ENCODE assay signal across 11 cellular contexts in genomic region chr17:784143-784542, GRCh38. TPM values are rescaled to one million over a fixed set of nuclear protein-coding genes. Genes with fewer than 3 reads are reported as not detected.
DNase-seq lines count a peak whose midpoint lies in the region; ATAC-seq and TF ChIP-seq lines count a peak whose summit lies in the region.
"Had no signal": no experiment of that assay in that cellular context is flagged by ENCODE, and none has a peak within 500 bp of the region (broad histone marks: within the 10 kb centered on the region; RNA-seq: fewer than 3 reads in every experiment).

No MANE protein-coding gene starts in this region.

- no peak for ATAC-seq in HG02852 (IDR thresholded peaks at IDR 0.05; ENCODE audit: unreplicated experiment)
- no peak for ATAC-seq in HG03097 (IDR thresholded peaks at IDR 0.05; ENCODE audit: low FRiP score, unreplicated experiment)

- CTCF ChIA-PET in mammary epithelial cell (lab: Charles Lee; ENCODE audit: low non-redundant PET): no interaction called here

- H3K27me3 Mint-ChIP-seq in activated CD4-positive, alpha-beta T cell treated with anti-CD3 and anti-CD28 coated beads, Interleukin-2, amount 10 ng/mL, durations not matched to agents 24 days and 14 days: no peaks in the 10 kb centered on the region
- no peaks in the 10 kb centered on the region for H3K27me3 Mint-ChIP-seq in osteocyte (ENCODE audit: unreplicated experiment)

- no peaks in the 10 kb centered on the region for H3K9me3 Mint-ChIP-seq in activated CD4-positive, alpha-beta T cell treated with anti-CD3 and anti-CD28 coated beads, Interleukin-2, amount 10 ng/mL, durations not matched to agents 24 days and 14 days
- H3K9me3 Mint-ChIP-seq in osteocyte (ENCODE audit: unreplicated experiment): no peaks in the 10 kb centered on the region

- in situ Hi-C loops in mammary epithelial cell (cut with MboI; ENCODE audit: low sequenced_read_pairs in 2 of 2): no loop called here

- no peak for DNase-seq in activated CD4-positive, alpha-beta T cell treated with anti-CD3 and anti-CD28 coated beads, Interleukin-2, amount 10 ng/mL, durations not matched to agents 24 days and 14 days
- DNase-seq in activated CD4-positive, alpha-beta T cell treated with anti-CD3 and anti-CD28 coated beads for 4 hours: no peak
- DNase-seq in mammary epithelial cell: no peak
- no peak for DNase-seq in osteocyte (ENCODE audit: extremely low spot score, unreplicated experiment)
- no peak for DNase-seq in NCI-H1048 (lab: John Stamatoyannopoulos, UW)
- DNase-seq: aorta, NCI-H2171 treated with DMSO at 0.1 percent for 48 hours, spleen had no signal

- peaks cover 26% of the 10 kb centered on the region for H3K4me1 Mint-ChIP-seq in activated CD4-positive, alpha-beta T cell treated with anti-CD3 and anti-CD28 coated beads, Interleukin-2, amount 10 ng/mL, durations not matched to agents 24 days and 14 days
- H3K4me1 Mint-ChIP-seq in osteocyte (ENCODE audit: unreplicated experiment): peaks cover 27% of the 10 kb centered on the region

- no peaks in the 10 kb centered on the region for H3K9me2 ChIP-seq in OCI-LY1 (ENCODE audit: low read depth, low read length)

- intact Hi-C loops in activated CD4-positive, alpha-beta T cell treated with anti-CD3 and anti-CD28 coated beads, Interleukin-2, amount 10 ng/mL, durations not matched to agents 24 days and 14 days (cut with micrococcal nuclease): loop anchor here (5.0 kb wide), 2 partner anchors 52 to 198 kb away; partner anchors contain the start of gene TLCD3A
- intact Hi-C loops in mammary epithelial cell (cut with micrococcal nuclease): loop anchor here (5.0 kb wide), 1 partner anchor 213 kb away; the partner anchor contains the start of gene TIMM22

- peaks cover 32% of the 10 kb centered on the region for H3K4me1 ChIP-seq in OCI-LY1 (ENCODE audit: insufficient read depth, low read length, severe bottlenecking)
- peaks cover 23% of the 10 kb centered on the region for H3K4me1 ChIP-seq in mammary epithelial cell (ENCODE audit: insufficient read depth, low read length)

- H3K4me2 ChIP-seq in OCI-LY1 (ENCODE audit: low read length) (peak overlapping the region; percentile 95), mammary epithelial cell (ENCODE audit: insufficient read depth, low read depth, low read length) (peak overlapping the region; percentile 82)

- H3F3A ChIP-seq in OCI-LY1 (ENCODE audit: insufficient read depth, low read length): no peaks in the 10 kb centered on the region

- peaks cover 37% of the 10 kb centered on the region for H3K36me3 Mint-ChIP-seq in activated CD4-positive, alpha-beta T cell treated with anti-CD3 and anti-CD28 coated beads, Interleukin-2, amount 10 ng/mL, durations not matched to agents 24 days and 14 days (ENCODE audit: low read depth)
- peaks cover 2% of the 10 kb centered on the region for H3K36me3 Mint-ChIP-seq in osteocyte (ENCODE audit: unreplicated experiment)

- H3K4me3 Mint-ChIP-seq in activated CD4-positive, alpha-beta T cell treated with anti-CD3 and anti-CD28 coated beads, Interleukin-2, amount 10 ng/mL, durations not matched to agents 24 days and 14 days: peak overlapping the region; percentile 65
- peak overlapping the region; percentile 95 for H3K4me3 Mint-ChIP-seq in osteocyte (ENCODE audit: unreplicated experiment)

- TF ChIP-seq CTCF in OCI-LY1 (IDR thresholded peaks at IDR 0.05; ENCODE audit: low read length): no peak
- no peak for TF ChIP-seq CTCF in mammary epithelial cell (conservative IDR thresholded peaks at IDR 0.05 in 1 of 2, IDR thresholded peaks at IDR 0.05 in 1 of 2; ENCODE audit: extremely low read depth in 1 of 2, insufficient read depth in 1 of 2, low read depth in 1 of 2, low read length in 2 of 2)
- no peak for TF ChIP-seq CTCF in osteocyte (IDR thresholded peaks at IDR 0.05)

- H3K27ac Mint-ChIP-seq in activated CD4-positive, alpha-beta T cell treated with anti-CD3 and anti-CD28 coated beads, Interleukin-2, amount 10 ng/mL, durations not matched to agents 24 days and 14 days: peak overlapping the region; percentile 46
- no peak overlapping the region for H3K27ac Mint-ChIP-seq in osteocyte (ENCODE audit: unreplicated experiment)

- peak overlapping the region; percentile 39; the same call in 1 of the 2 replicates for H3K9ac ChIP-seq in OCI-LY1 (ENCODE audit: low read length)
- H3K9ac ChIP-seq in mammary epithelial cell (ENCODE audit: insufficient read depth, low read length): peak overlapping the region; percentile 8

- H4K20me1 ChIP-seq in OCI-LY1 (ENCODE audit: insufficient read depth, low read length) (no peaks in the 10 kb centered on the region), mammary epithelial cell (ENCODE audit: insufficient read depth, low read length) (no peaks in the 10 kb centered on the region)

- H3K27me3 ChIP-seq in OCI-LY1 (ENCODE audit: insufficient read depth, low read length): no peaks in the 10 kb centered on the region
- H3K27me3 ChIP-seq in mammary epithelial cell (ENCODE audit: insufficient read depth, low read length): no peaks in the 10 kb centered on the region
- H3K27me3 ChIP-seq: spleen had no signal

- H2AFZ ChIP-seq in OCI-LY1 (ENCODE audit: low read length): no peak overlapping the region
- H2AFZ ChIP-seq in mammary epithelial cell (ENCODE audit: low read depth, low read length): no peak overlapping the region

- WGBS in mammary epithelial cell (ENCODE audit: low coverage, missing lambda C conversion rate): 87% methylated on average over 3 of the region's 3 CpGs

- H3K36me3 ChIP-seq in OCI-LY1 (ENCODE audit: insufficient read depth, low read length) (peaks cover 55% of the 10 kb centered on the region), mammary epithelial cell (ENCODE audit: insufficient read depth, low read length) (peaks cover 6% of the 10 kb centered on the region)

- H3K79me2 ChIP-seq in OCI-LY1 (ENCODE audit: insufficient read depth, low read length) (peaks cover 47% of the 10 kb centered on the region), mammary epithelial cell (ENCODE audit: insufficient read depth, low read length) (peaks cover 77% of the 10 kb centered on the region)

- peak overlapping the region; percentile 80 for H3K4me3 ChIP-seq in OCI-LY1 (ENCODE audit: low read depth, low read length, poor library complexity, severe bottlenecking)
- no peak overlapping the region for H3K4me3 ChIP-seq in mammary epithelial cell (replicated peaks in 1 of 3; ENCODE audit: insufficient read depth in 1 of 3, low read depth in 2 of 3, low read length in 3 of 3)

- no peaks in the 10 kb centered on the region for H3K9me3 ChIP-seq in OCI-LY1 (ENCODE audit: low read length)
- no peaks in the 10 kb centered on the region for H3K9me3 ChIP-seq in mammary epithelial cell (replicated peaks; ENCODE audit: insufficient read depth, low read length)
- H3K9me3 ChIP-seq: spleen had no signal

- dilution Hi-C loops in mammary epithelial cell (cut with HindIII; ENCODE audit: low sequenced_read_pairs): no loop called here

- H3K27ac ChIP-seq in OCI-LY1 (ENCODE audit: low read depth, low read length, poor library complexity, severe bottlenecking) (no peak overlapping the region), mammary epithelial cell (ENCODE audit: insufficient read depth, low read depth, low read length) (no peak overlapping the region)
- H3K27ac ChIP-seq: spleen had no signal

- no TSS peak for BruUV-seq in mammary epithelial cell (replicated peaks; lab: Mats Ljungman, UMichigan)

RNA-seq across cellular contexts. Expression of gene MRM3, which starts 2.0 kb away (rescaled TPM):
- total RNA-seq in activated CD4-positive, alpha-beta T cell treated with anti-CD3 and anti-CD28 coated beads, Interleukin-2, amount 10 ng/mL, durations not matched to agents 24 days and 14 days: 32.5 and 33.1 TPM in 2 replicates
- total RNA-seq in mammary epithelial cell (10 to 100 TPM; 14.6 to 15.3 TPM), osteocyte (10.4 and 11.6 TPM in 2 replicates)
- 11.8 TPM for polyA plus RNA-seq in mammary epithelial cell
- 2.7 TPM for polyA minus RNA-seq in mammary epithelial cell

RNA-seq across cellular contexts. Expression of gene GLOD4, which starts 2.1 kb away (rescaled TPM):
- 82.4 and 83.2 TPM in 2 replicates for total RNA-seq in activated CD4-positive, alpha-beta T cell treated with anti-CD3 and anti-CD28 coated beads, Interleukin-2, amount 10 ng/mL, durations not matched to agents 24 days and 14 days
- total RNA-seq in mammary epithelial cell (10 to 100 TPM; 33.3 to 62.7 TPM), osteocyte (51.3 and 63.4 TPM in 2 replicates)
- polyA plus RNA-seq in mammary epithelial cell: 37.9 TPM
- polyA minus RNA-seq in mammary epithelial cell: 25.1 TPM

RNA-seq across cellular contexts. Expression of gene GEMIN4, which starts 32.1 kb away (rescaled TPM):
- 71.4 and 80.3 TPM in 2 replicates for total RNA-seq in activated CD4-positive, alpha-beta T cell treated with anti-CD3 and anti-CD28 coated beads, Interleukin-2, amount 10 ng/mL, durations not matched to agents 24 days and 14 days
- total RNA-seq in mammary epithelial cell (10 to 100 TPM; 17.0 to 31.4 TPM), osteocyte (17.0 and 19.3 TPM in 2 replicates)
- polyA plus RNA-seq in mammary epithelial cell: 31.1 TPM
- 102 TPM for polyA minus RNA-seq in mammary epithelial cell

RNA-seq across cellular contexts. Expression of gene TLCD3A, which starts 51.7 kb away (rescaled TPM):
- 42.3 and 43.1 TPM in 2 replicates for total RNA-seq in activated CD4-positive, alpha-beta T cell treated with anti-CD3 and anti-CD28 coated beads, Interleukin-2, amount 10 ng/mL, durations not matched to agents 24 days and 14 days
- total RNA-seq in mammary epithelial cell (10 to 100 TPM; 24.2 to 41.1 TPM), osteocyte (23.7 and 27.3 TPM in 2 replicates)
- polyA plus RNA-seq in mammary epithelial cell: 62.5 TPM
- 86.8 TPM for polyA minus RNA-seq in mammary epithelial cell
